1 cellular context compared by ENCODE assay signal in the genomic region with DNA sequence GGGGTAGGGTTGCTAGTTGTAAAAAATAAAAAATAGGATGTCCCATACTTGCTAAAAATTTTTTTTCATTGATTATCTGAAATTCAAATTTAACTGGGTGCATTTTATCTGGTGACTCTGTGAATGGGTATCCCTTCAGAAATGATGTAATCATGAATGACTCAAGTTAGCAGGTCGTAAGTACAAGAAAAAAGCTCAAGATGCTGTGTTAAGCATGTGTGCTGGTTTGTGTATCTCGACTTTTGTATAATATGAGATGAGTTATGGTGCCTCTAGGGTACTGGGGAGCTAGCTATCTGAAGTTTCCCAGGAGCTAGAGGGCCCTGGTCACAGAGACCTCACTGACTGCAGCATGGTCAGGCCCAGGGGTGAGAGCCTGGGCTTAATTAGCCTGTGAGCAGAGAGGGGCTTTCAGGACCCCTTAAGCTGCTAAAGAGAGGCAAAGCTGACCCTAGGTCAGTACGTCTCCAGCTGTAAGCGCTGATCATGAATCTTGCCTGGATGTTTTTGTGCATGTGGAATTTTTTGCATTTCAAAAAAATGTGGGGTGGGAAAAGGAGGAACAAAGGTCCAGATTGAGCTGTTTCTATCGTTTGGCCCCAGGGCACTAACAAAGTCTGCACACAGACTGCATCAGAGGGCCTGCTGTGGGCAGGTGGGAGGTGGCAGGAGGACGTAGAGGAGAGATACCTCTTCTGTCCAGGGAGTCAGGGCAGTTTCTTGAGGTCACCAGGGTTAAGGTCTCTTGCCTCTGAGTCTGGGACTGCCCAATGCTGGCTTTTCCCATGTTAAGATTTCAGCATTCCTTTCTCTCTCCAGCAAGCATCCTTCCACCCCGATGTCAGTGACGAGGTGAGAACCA.
TF ChIP-seq lines count a peak whose summit lies in the region.

No MANE protein-coding gene starts in this region.

TF ChIP-seq in SK-N-SH treated with all-trans-retinoic acid at 6 μM for 48 hours, 23 proteins besides CTCF, POLR2A, EP300 and RAD21 (continued from another document):
- TF ChIP-seq, protein P1, sequence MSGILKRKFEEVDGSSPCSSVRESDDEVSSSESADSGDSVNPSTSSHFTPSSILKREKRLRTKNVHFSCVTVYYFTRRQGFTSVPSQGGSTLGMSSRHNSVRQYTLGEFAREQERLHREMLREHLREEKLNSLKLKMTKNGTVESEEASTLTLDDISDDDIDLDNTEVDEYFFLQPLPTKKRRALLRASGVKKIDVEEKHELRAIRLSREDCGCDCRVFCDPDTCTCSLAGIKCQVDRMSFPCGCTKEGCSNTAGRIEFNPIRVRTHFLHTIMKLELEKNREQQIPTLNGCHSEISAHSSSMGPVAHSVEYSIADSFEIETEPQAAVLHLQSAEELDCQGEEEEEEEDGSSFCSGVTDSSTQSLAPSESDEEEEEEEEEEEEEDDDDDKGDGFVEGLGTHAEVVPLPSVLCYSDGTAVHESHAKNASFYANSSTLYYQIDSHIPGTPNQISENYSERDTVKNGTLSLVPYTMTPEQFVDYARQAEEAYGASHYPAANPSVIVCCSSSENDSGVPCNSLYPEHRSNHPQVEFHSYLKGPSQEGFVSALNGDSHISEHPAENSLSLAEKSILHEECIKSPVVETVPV (CRISPR knock-in tag; IDR thresholded peaks at IDR 0.05) = no peak
- TF ChIP-seq RARB (CRISPR knock-in tag; IDR thresholded peaks at IDR 0.05) (no peak), OSR1 (CRISPR knock-in tag; IDR thresholded peaks at IDR 0.05) (no peak), ZFP3 (CRISPR knock-in tag; IDR thresholded peaks at IDR 0.05) (0 out of 2 replicates have a peak, but pooled peaks have one; percentile 63)
- TF ChIP-seq, protein P2, sequence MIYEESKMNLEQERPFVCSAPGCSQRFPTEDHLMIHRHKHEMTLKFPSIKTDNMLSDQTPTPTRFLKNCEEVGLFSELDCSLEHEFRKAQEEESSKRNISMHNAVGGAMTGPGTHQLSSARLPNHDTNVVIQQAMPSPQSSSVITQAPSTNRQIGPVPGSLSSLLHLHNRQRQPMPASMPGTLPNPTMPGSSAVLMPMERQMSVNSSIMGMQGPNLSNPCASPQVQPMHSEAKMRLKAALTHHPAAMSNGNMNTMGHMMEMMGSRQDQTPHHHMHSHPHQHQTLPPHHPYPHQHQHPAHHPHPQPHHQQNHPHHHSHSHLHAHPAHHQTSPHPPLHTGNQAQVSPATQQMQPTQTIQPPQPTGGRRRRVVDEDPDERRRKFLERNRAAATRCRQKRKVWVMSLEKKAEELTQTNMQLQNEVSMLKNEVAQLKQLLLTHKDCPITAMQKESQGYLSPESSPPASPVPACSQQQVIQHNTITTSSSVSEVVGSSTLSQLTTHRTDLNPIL (CRISPR knock-in tag; IDR thresholded peaks at IDR 0.05; ENCODE audit: low read depth) = 0 out of 2 replicates have a peak, but pooled peaks have one; percentile 32
TF ChIP-seq in SK-N-SH treated with all-trans-retinoic acid at 6 μM for 48 hours: peak in this region for 6.
